Comparison of ENCODE assay signal across 19 cellular contexts in genomic region chr15:62726461-62726860, GRCh38.
"Had no signal": no experiment of that assay in that cellular context is flagged by ENCODE, and none has a peak within 500 bp of the region (broad histone marks: within the 10 kb centered on the region; RNA-seq: fewer than 3 reads in every experiment).

No MANE protein-coding gene starts in this region.

- DNase-seq: activated CD4-positive, alpha-beta T cell treated with anti-CD3 and anti-CD28 coated beads for 36 hours; activated CD4-positive, CD25-positive, alpha-beta regulatory T cell; activated CD8-positive, alpha-beta memory T cell treated with anti-CD3 and anti-CD28 coated beads, Interleukin-2, amount 50 U/mL, for 48 hours; activated CD8-positive, alpha-beta T cell treated with anti-CD3 and anti-CD28 coated beads, Interleukin-2, amount 10 ng/mL, durations not matched to agents 7 days and 5 days; activated T-cell treated with anti-CD3 and anti-CD28 coated beads, Interleukin-2, amount 50 U/mL, for 1 hour; aorta; caudate nucleus; colonic mucosa; IMR-90; MG63; MV-4-11; NCI-H1930; NCI-H446; NCI-H524; NCI-H82; PC-3; SHP77; T-helper 2 cell; T1000 had no signal

- ATAC-seq: activated CD4-positive, alpha-beta T cell treated with anti-CD3 and anti-CD28 coated beads for 36 hours; activated CD8-positive, alpha-beta T cell treated with anti-CD3 and anti-CD28 coated beads, Interleukin-2, amount 10 ng/mL, durations not matched to agents 7 days and 5 days; PC-3 had no signal
